Comparison of ENCODE assay signal across 29 cellular contexts in genomic region chrX:1853447-1853846, GRCh38.
"Had no signal": no experiment of that assay in that cellular context is flagged by ENCODE, and none has a peak within 500 bp of the region (broad histone marks: within the 10 kb centered on the region; RNA-seq: fewer than 3 reads in every experiment).

No MANE protein-coding gene starts in this region.

- H2AFZ ChIP-seq: hepatocyte had no signal

- ATAC-seq: effector memory CD8-positive, alpha-beta T cell; esophagus mucosa; gastroesophageal sphincter; heart left ventricle; left colon; left lobe of liver; lower lobe of right lung; mucosa of descending colon had no signal

- H3K4me2 ChIP-seq: hepatocyte had no signal

- H3K4me3 Mint-ChIP-seq: dendritic cell treated with granulocyte-macrophage colony-stimulating factor and Interleukin-4, amounts not matched to agents 40 ng/mL and 50 ng/mL, for 4 days; effector memory CD8-positive, alpha-beta T cell; endodermal cell; immature natural killer cell; mesothelial cell of epicardium; naive B cell had no signal

- H3K4me1 ChIP-seq: colonic mucosa, esophagus squamous epithelium, gastroesophageal sphincter, heart left ventricle, left ventricle myocardium inferior, lower lobe of right lung had no signal

- H3K4me1 Mint-ChIP-seq: endodermal cell, immature natural killer cell, mesothelial cell of epicardium, naive B cell had no signal

- DNase-seq: colonic mucosa; cortex of kidney; effector CD8-positive, alpha-beta T cell; effector memory CD8-positive, alpha-beta T cell; endodermal cell; erythroblast; esophagus squamous epithelium; foreskin fibroblast; heart left ventricle; hypothalamus; immature natural killer cell; kidney; kidney glomerular epithelial cell; left colon; left ventricle myocardium inferior; lower lobe of right lung; mesenchymal stem cell; mucosa of descending colon; naive B cell had no signal

- H3K4me3 ChIP-seq: colonic mucosa, esophagus squamous epithelium, gastroesophageal sphincter, heart left ventricle, hepatocyte, left ventricle myocardium inferior, lower lobe of right lung, mucosa of descending colon had no signal

- H3K9me3 ChIP-seq: colonic mucosa, esophagus squamous epithelium, lower lobe of right lung, mucosa of descending colon had no signal

- H3K27me3 ChIP-seq: colonic mucosa, esophagus squamous epithelium, heart left ventricle, hepatocyte had no signal

- H3K27me3 Mint-ChIP-seq: dendritic cell treated with granulocyte-macrophage colony-stimulating factor and Interleukin-4, amounts not matched to agents 40 ng/mL and 50 ng/mL, for 4 days had no signal

- H3K27ac Mint-ChIP-seq: dendritic cell treated with granulocyte-macrophage colony-stimulating factor and Interleukin-4, amounts not matched to agents 40 ng/mL and 50 ng/mL, for 4 days; effector memory CD8-positive, alpha-beta T cell; endodermal cell; immature natural killer cell; mesothelial cell of epicardium; naive B cell had no signal

- H3K27ac ChIP-seq: colonic mucosa, epithelial cell of prostate, esophagus squamous epithelium, gastroesophageal sphincter, heart left ventricle, hepatocyte, left ventricle myocardium inferior, lower lobe of right lung had no signal

- H3K79me2 ChIP-seq: hepatocyte had no signal

- H3K9me3 Mint-ChIP-seq: dendritic cell treated with granulocyte-macrophage colony-stimulating factor and Interleukin-4, amounts not matched to agents 40 ng/mL and 50 ng/mL, for 4 days; immature natural killer cell had no signal

- FAIRE-seq: endometrium, frontal cortex, islet of Langerhans, kidney had no signal

- H3K36me3 ChIP-seq: colonic mucosa, esophagus squamous epithelium, gastroesophageal sphincter, heart left ventricle, left ventricle myocardium inferior, lower lobe of right lung had no signal

- H3K36me3 Mint-ChIP-seq: immature natural killer cell, mesothelial cell of epicardium, naive B cell had no signal
